Comparison of ENCODE assay signal across 1 cellular context in genomic region chr17:50865060-50865867, GRCh38.
TF ChIP-seq lines count a peak whose summit lies in the region.

No MANE protein-coding gene starts in this region.

TF ChIP-seq in HEK293, 187 proteins besides CTCF, POLR2A, EP300 and RAD21 (continued from another document and continues in another):
- TF ChIP-seq ZNF280D (tag by site-specific recombination; IDR thresholded peaks at IDR 0.05) (no peak), ZBTB11 (tag by site-specific recombination; conservative IDR thresholded peaks at IDR 0.05; ENCODE audit: low read depth) (no peak), ZNF501 (tag by site-specific recombination; IDR thresholded peaks at IDR 0.05) (no peak), SP2 (tag by site-specific recombination; IDR thresholded peaks at IDR 0.05) (peak; percentile 75), ZNF366 (tag by site-specific recombination; conservative IDR thresholded peaks at IDR 0.05) (peak; percentile 71), HIC1 (tag by site-specific recombination; IDR thresholded peaks at IDR 0.05) (0 out of 2 replicates have a peak, but pooled peaks have one; percentile 11), ZNF600 (tag by site-specific recombination; IDR thresholded peaks at IDR 0.05) (peak; percentile 80), INSM2 (tag by site-specific recombination; IDR thresholded peaks at IDR 0.05) (no peak), GLIS1 (tag by site-specific recombination; IDR thresholded peaks at IDR 0.05) (peak; percentile 68), ZNF18 (tag by site-specific recombination; IDR thresholded peaks at IDR 0.05) (no peak), HOXA7 (CRISPR knock-in tag; IDR thresholded peaks at IDR 0.05; ENCODE audit: borderline replicate concordance) (no peak), ZNF138 (tag by site-specific recombination; IDR thresholded peaks at IDR 0.05; ENCODE audit: borderline replicate concordance) (no peak), ZNF623 (tag by site-specific recombination; IDR thresholded peaks at IDR 0.05) (no peak), ZNF311 (tag by site-specific recombination; IDR thresholded peaks at IDR 0.05; ENCODE audit: borderline replicate concordance) (no peak), SCRT1 (tag by site-specific recombination; IDR thresholded peaks at IDR 0.05; ENCODE audit: borderline replicate concordance) (no peak), SALL2 (tag by site-specific recombination; IDR thresholded peaks at IDR 0.05; ENCODE audit: borderline replicate concordance) (no peak), GFI1B (tag by site-specific recombination; IDR thresholded peaks at IDR 0.05) (no peak), ZBTB6 (tag by site-specific recombination; IDR thresholded peaks at IDR 0.05) (no peak), KLF17 (tag by site-specific recombination; IDR thresholded peaks at IDR 0.05) (peak; percentile 71), ZNF629 (tag by site-specific recombination; IDR thresholded peaks at IDR 0.05) (no peak), PATZ1 (tag by site-specific recombination; IDR thresholded peaks at IDR 0.05) (peak; percentile 56), KLF1 (tag by site-specific recombination; IDR thresholded peaks at IDR 0.05) (peak; percentile 81), SCRT2 (tag by site-specific recombination; IDR thresholded peaks at IDR 0.05) (0 out of 2 replicates have a peak, but pooled peaks have one; percentile 13), ZNF610 (tag by site-specific recombination; IDR thresholded peaks at IDR 0.05; ENCODE audit: borderline replicate concordance) (peak; percentile 23; the same call in 1 of the 2 replicates), ZNF398 (tag by site-specific recombination; IDR thresholded peaks at IDR 0.05) (peak; percentile 27; the same call in 1 of the 2 replicates), ZNF266 (tag by site-specific recombination; IDR thresholded peaks at IDR 0.05; ENCODE audit: low read depth) (no peak), ZNF704 (tag by site-specific recombination; IDR thresholded peaks at IDR 0.05) (no peak), ZBTB21 (tag by site-specific recombination; IDR thresholded peaks at IDR 0.05) (no peak), GLI2 (tag by site-specific recombination; IDR thresholded peaks at IDR 0.05; ENCODE audit: borderline replicate concordance, low read depth) (no peak), ZNF394 (tag by site-specific recombination; IDR thresholded peaks at IDR 0.05; ENCODE audit: borderline replicate concordance) (no peak), ELK4 (IDR thresholded peaks at IDR 0.05; ENCODE audit: borderline replicate concordance, low read depth, low read length) (no peak), OVOL3 (tag by site-specific recombination; IDR thresholded peaks at IDR 0.05) (no peak), ZNF132 (tag by site-specific recombination; IDR thresholded peaks at IDR 0.05; ENCODE audit: borderline replicate concordance) (no peak), KLF10 (tag by site-specific recombination; IDR thresholded peaks at IDR 0.05) (peak; percentile 11), ZNF76 (tag by site-specific recombination; IDR thresholded peaks at IDR 0.05; ENCODE audit: borderline replicate concordance, low read depth) (no peak), ZNF248 (tag by site-specific recombination; IDR thresholded peaks at IDR 0.05) (no peak)
